In genomic region chr6:35731736-35732532, GRCh38 we compare ENCODE assay signal across 9 cellular contexts. TPM values are rescaled to one million over a fixed set of nuclear protein-coding genes. Genes with fewer than 3 reads are reported as not detected.
A peak's percentile ranks its signal among the peaks of the same experiment; 100 is the strongest.
DNase-seq lines count a peak whose midpoint lies in the region; ATAC-seq and TF ChIP-seq lines count a peak whose summit lies in the region.
"Had no signal": no experiment of that assay in that cellular context is flagged by ENCODE, and none has a peak within 500 bp of the region (broad histone marks: within the 10 kb centered on the region; RNA-seq: fewer than 3 reads in every experiment).

No MANE protein-coding gene starts in this region.

- H3K4me1 ChIP-seq in right lobe of liver: peaks cover 11 to 64% (median 35%) of the 10 kb centered on the region in 4 donors

- H3K36me3 ChIP-seq in right lobe of liver: no peaks in the 10 kb centered on the region

- TF ChIP-seq POLR2A in right lobe of liver (IDR thresholded peaks at IDR 0.05): peak; percentile 82

- under 1% methylated on average over 29 of the region's 61 CpGs for WGBS in right lobe of liver (ENCODE audit: insufficient coverage, low coverage, low lambda C conversion rate, missing lambda C conversion rate)

- peak; percentile 33 for ATAC-seq in GM18861 (IDR thresholded peaks at IDR 0.05; ENCODE audit: unreplicated experiment)
- peak; percentile 43 for ATAC-seq in HG03097 (IDR thresholded peaks at IDR 0.05; ENCODE audit: low FRiP score, unreplicated experiment)
- peak; percentile 61 to 65 (median 62) for ATAC-seq in right lobe of liver

- intact Hi-C loops in right lobe of liver (cut with DNase I): loop anchor here (10.0 kb wide), 2 partner anchors 147 to 167 kb away; no protein-coding TSS in a partner anchor

- no peaks in the 10 kb centered on the region for H3K9me3 ChIP-seq in right lobe of liver

- H3K27ac ChIP-seq in right lobe of liver: peak overlapping the region; percentile 98 to 99 (median 99)

- TF ChIP-seq CTCF in right lobe of liver (IDR thresholded peaks at IDR 0.05): peak in 1 of 4 donors; percentile 13

- H3K4me3 ChIP-seq in right lobe of liver: peak overlapping the region; percentile 82 to 86 (median 85)

- H3K27me3 ChIP-seq in right lobe of liver: no peaks in the 10 kb centered on the region

- peak; percentile 88 for DNase-seq in AG08396 (ENCODE audit: low spot score)
- DNase-seq in NCI-H510A treated with DMSO at 0.1 percent for 48 hours (lab: John Stamatoyannopoulos, UW): peak; percentile 94
- DNase-seq in activated CD4-positive, alpha-beta T cell treated with anti-CD3 and anti-CD28 coated beads, Interleukin-2, amount 50 U/mL, for 4 hours: peak; percentile 90
- peak; percentile 93 for DNase-seq in dermis blood vessel endothelial cell
- DNase-seq in right lobe of liver: peak; percentile 97 to 98 (median 97)
- DNase-seq in stimulated activated CD4-positive, alpha-beta T cell treated with anti-CD3 and anti-CD28 coated beads, Interleukin-4, amount 100 ng/mL, for 1 hour: peak; percentile 97

RNA-seq across cellular contexts. Expression of gene ARMC12, which starts 4.9 kb away (rescaled TPM):
- total RNA-seq in dermis blood vessel endothelial cell (0.34 and 0.37 TPM in 2 replicates), right lobe of liver (1 to 10 TPM in 3 of 6 experiments, under 1 TPM in 3; 0.22 to 4.4 (median 0.92) TPM)

RNA-seq across cellular contexts. Expression of gene FKBP5, which starts 43.2 kb away (rescaled TPM):
- total RNA-seq in dermis blood vessel endothelial cell: 40.0 and 73.4 TPM in 2 replicates
- 100 to 1,000 TPM in 5 of 6 experiments, 10 to 100 TPM in 1; 36.1 to 387 (median 111) TPM for total RNA-seq in right lobe of liver

RNA-seq across cellular contexts. Expression of gene CLPSL2, which starts 44.5 kb away (rescaled TPM):
- total RNA-seq in dermis blood vessel endothelial cell: not detected in 2 replicates
- not detected for total RNA-seq in right lobe of liver
- total RNA-seq: T-helper 1 cell treated with Interleukin-12 subunit alpha and Interleukin-12 subunit beta and Interleukin-4 antibody, amounts not matched to agents 30 ng/mL and 1 ng/mL, for 36 hours had no signal

RNA-seq across cellular contexts. Expression of gene CLPSL1, which starts 48.9 kb away (rescaled TPM):
- total RNA-seq in dermis blood vessel endothelial cell: not detected in 2 replicates
- total RNA-seq in right lobe of liver: not detected
- total RNA-seq: T-helper 1 cell treated with Interleukin-12 subunit alpha and Interleukin-12 subunit beta and Interleukin-4 antibody, amounts not matched to agents 30 ng/mL and 1 ng/mL, for 36 hours had no signal

Comparison
In these comparisons a context has a peak if more than half of its experiments do, and no peak if none do; other contexts are left out.
1. Peak in every context shown above with its lines: DNase-seq, ATAC-seq, H3K4me3 ChIP-seq and H3K27ac ChIP-seq.